Comparison of ENCODE assay signal across 10 cellular contexts in the genomic region with DNA sequence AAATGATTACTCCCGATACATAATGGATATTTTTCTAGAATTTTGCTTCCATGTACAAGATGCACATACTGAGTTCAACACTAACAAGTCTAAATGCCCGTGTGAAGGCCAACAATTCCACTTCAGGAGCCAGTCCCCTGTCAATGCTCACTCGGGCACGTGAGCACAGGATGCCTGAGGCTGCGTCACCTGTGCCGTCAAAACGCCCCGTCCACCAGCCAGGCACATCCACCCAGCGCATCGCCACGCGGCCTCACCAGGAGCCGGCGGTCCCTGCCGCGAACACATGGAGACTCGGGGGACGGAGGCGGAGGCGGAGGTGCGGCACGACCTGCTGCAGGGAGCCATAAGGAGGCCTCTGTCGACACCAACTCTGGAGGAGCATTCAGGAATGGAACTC. TPM values are rescaled to one million over a fixed set of nuclear protein-coding genes. Genes with fewer than 3 reads are reported as not detected.
DNase-seq lines count a peak whose midpoint lies in the region; ATAC-seq and TF ChIP-seq lines count a peak whose summit lies in the region.
"Had no signal": no experiment of that assay in that cellular context is flagged by ENCODE, and none has a peak within 500 bp of the region (broad histone marks: within the 10 kb centered on the region; RNA-seq: fewer than 3 reads in every experiment).

No MANE protein-coding gene starts in this region.

- peak; percentile 61 for DNase-seq in RWPE2 (ENCODE audit: low spot score)
- DNase-seq in islet precursor cell = peak; percentile 52
- DNase-seq in prostate gland (ENCODE audit: low spot score) = no peak
- no peak for DNase-seq in NCI-H2107 (lab: John Stamatoyannopoulos, UW)
- DNase-seq: effector memory CD4-positive, alpha-beta T cell had no signal

- H3K4me1 ChIP-seq in BLaER1 = peaks cover 29% of the 10 kb centered on the region
- H3K4me1 ChIP-seq in RWPE2 (ENCODE audit: insufficient read depth, poor library complexity, severe bottlenecking) = peaks cover 21% of the 10 kb centered on the region
- peaks cover 23% of the 10 kb centered on the region for H3K4me1 ChIP-seq in prostate gland (replicated peaks)

- intact Hi-C loops in prostate gland (cut with DNase I) = no loop called here

- TF ChIP-seq POLR2A in prostate gland (IDR thresholded peaks at IDR 0.05) = no peak

- H4K20me1 ChIP-seq in BLaER1 = peaks cover 99% of the 10 kb centered on the region

- no peak overlapping the region for H3K9ac ChIP-seq in BLaER1
- H3K9ac ChIP-seq: KMS-11 had no signal

- H3K27me3 ChIP-seq in BLaER1 = no peaks in the 10 kb centered on the region
- H3K27me3 ChIP-seq in RWPE2 (ENCODE audit: insufficient read depth, poor library complexity, severe bottlenecking) = no peaks in the 10 kb centered on the region
- H3K27me3 ChIP-seq in prostate gland (replicated peaks; ENCODE audit: insufficient read depth) = no peaks in the 10 kb centered on the region

- H3K27ac ChIP-seq in BLaER1 = no peak overlapping the region
- H3K27ac ChIP-seq in RWPE2 (ENCODE audit: poor library complexity, severe bottlenecking) = no peak overlapping the region
- H3K27ac ChIP-seq in prostate gland = peak overlapping the region; percentile 61 to 65
- H3K27ac ChIP-seq: KMS-11 had no signal

- TF ChIP-seq CTCF in RWPE2 (IDR thresholded peaks at IDR 0.05; ENCODE audit: poor library complexity, severe bottlenecking) = no peak
- no peak for TF ChIP-seq CTCF in prostate gland (IDR thresholded peaks at IDR 0.05)

- peaks cover 61% of the 10 kb centered on the region for H3K36me3 ChIP-seq in BLaER1
- H3K36me3 ChIP-seq in RWPE2 (ENCODE audit: low read depth) = peaks cover 11% of the 10 kb centered on the region
- H3K36me3 ChIP-seq in prostate gland = no peaks in the 10 kb centered on the region

- H3K9me3 ChIP-seq in BLaER1 (no peaks in the 10 kb centered on the region), RWPE2 (ENCODE audit: severe bottlenecking) (no peaks in the 10 kb centered on the region), prostate gland (no peaks in the 10 kb centered on the region)

- ATAC-seq in RWPE2 (ENCODE audit: low read depth) = no peak
- no peak for ATAC-seq in GM19463 (IDR thresholded peaks at IDR 0.05; ENCODE audit: unreplicated experiment)
- ATAC-seq in GM18873 (IDR thresholded peaks at IDR 0.05; ENCODE audit: low FRiP score, unreplicated experiment) = no peak
- ATAC-seq in SK-N-SH treated with all-trans-retinoic acid at 6 μM for 48 hours = no peak

- WGBS in prostate gland = 69% methylated on average over 23 of the region's 23 CpGs

- 0 out of 2 replicates have a peak overlapping the region, but pooled peaks have one; percentile 4 for H3K4me2 ChIP-seq in BLaER1
- H3K4me2 ChIP-seq: KMS-11 had no signal

- no peak overlapping the region for H3K4me3 ChIP-seq in BLaER1
- no peak overlapping the region for H3K4me3 ChIP-seq in RWPE2 (ENCODE audit: severe bottlenecking)
- no peak overlapping the region for H3K4me3 ChIP-seq in prostate gland

TF ChIP-seq in SK-N-SH treated with all-trans-retinoic acid at 6 μM for 48 hours, 23 proteins besides CTCF, POLR2A, EP300 and RAD21:
- TF ChIP-seq PPARA (CRISPR knock-in tag; IDR thresholded peaks at IDR 0.05; ENCODE audit: borderline replicate concordance) = no peak
- TF ChIP-seq, protein P1, sequence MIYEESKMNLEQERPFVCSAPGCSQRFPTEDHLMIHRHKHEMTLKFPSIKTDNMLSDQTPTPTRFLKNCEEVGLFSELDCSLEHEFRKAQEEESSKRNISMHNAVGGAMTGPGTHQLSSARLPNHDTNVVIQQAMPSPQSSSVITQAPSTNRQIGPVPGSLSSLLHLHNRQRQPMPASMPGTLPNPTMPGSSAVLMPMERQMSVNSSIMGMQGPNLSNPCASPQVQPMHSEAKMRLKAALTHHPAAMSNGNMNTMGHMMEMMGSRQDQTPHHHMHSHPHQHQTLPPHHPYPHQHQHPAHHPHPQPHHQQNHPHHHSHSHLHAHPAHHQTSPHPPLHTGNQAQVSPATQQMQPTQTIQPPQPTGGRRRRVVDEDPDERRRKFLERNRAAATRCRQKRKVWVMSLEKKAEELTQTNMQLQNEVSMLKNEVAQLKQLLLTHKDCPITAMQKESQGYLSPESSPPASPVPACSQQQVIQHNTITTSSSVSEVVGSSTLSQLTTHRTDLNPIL (CRISPR knock-in tag; IDR thresholded peaks at IDR 0.05; ENCODE audit: low read depth) = no peak
- TF ChIP-seq ISL1 (CRISPR knock-in tag; IDR thresholded peaks at IDR 0.05) = no peak
- TF ChIP-seq, protein P2, sequence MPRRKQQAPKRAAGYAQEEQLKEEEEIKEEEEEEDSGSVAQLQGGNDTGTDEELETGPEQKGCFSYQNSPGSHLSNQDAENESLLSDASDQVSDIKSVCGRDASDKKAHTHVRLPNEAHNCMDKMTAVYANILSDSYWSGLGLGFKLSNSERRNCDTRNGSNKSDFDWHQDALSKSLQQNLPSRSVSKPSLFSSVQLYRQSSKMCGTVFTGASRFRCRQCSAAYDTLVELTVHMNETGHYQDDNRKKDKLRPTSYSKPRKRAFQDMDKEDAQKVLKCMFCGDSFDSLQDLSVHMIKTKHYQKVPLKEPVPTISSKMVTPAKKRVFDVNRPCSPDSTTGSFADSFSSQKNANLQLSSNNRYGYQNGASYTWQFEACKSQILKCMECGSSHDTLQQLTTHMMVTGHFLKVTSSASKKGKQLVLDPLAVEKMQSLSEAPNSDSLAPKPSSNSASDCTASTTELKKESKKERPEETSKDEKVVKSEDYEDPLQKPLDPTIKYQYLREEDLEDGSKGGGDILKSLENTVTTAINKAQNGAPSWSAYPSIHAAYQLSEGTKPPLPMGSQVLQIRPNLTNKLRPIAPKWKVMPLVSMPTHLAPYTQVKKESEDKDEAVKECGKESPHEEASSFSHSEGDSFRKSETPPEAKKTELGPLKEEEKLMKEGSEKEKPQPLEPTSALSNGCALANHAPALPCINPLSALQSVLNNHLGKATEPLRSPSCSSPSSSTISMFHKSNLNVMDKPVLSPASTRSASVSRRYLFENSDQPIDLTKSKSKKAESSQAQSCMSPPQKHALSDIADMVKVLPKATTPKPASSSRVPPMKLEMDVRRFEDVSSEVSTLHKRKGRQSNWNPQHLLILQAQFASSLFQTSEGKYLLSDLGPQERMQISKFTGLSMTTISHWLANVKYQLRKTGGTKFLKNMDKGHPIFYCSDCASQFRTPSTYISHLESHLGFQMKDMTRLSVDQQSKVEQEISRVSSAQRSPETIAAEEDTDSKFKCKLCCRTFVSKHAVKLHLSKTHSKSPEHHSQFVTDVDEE (CRISPR knock-in tag; IDR thresholded peaks at IDR 0.05) = no peak
- no peak for TF ChIP-seq ARNTL (CRISPR knock-in tag; IDR thresholded peaks at IDR 0.05; ENCODE audit: borderline replicate concordance, low read depth)
- no peak for TF ChIP-seq ZNF8 (CRISPR knock-in tag; IDR thresholded peaks at IDR 0.05)
- no peak for TF ChIP-seq ZFP30 (CRISPR knock-in tag; IDR thresholded peaks at IDR 0.05)
- no peak for TF ChIP-seq RARB (CRISPR knock-in tag; IDR thresholded peaks at IDR 0.05)
- TF ChIP-seq ZC3H10 (CRISPR knock-in tag; IDR thresholded peaks at IDR 0.05) = no peak
- TF ChIP-seq ZFP3 (CRISPR knock-in tag; IDR thresholded peaks at IDR 0.05) = no peak
- TF ChIP-seq CSDC2 (CRISPR knock-in tag; IDR thresholded peaks at IDR 0.05) = no peak

RNA-seq across cellular contexts. Expression of a gene that starts 9.8 kb away (rescaled TPM):
- 100 to 1,000 TPM in 1 of 2 donors, 10 to 100 TPM in 1; 72.8 to 161 TPM for total RNA-seq in prostate gland

Comparison
In these comparisons a context has a peak if more than half of its experiments do, and no peak if none do; other contexts are left out.
1. H3K27ac ChIP-seq: peak in prostate gland (2 of 2); none in BLaER1 (single experiment) and RWPE2 (single experiment).
2. DNase-seq: peak in RWPE2 (single experiment) and islet precursor cell (single experiment); none in prostate gland (single experiment) and NCI-H2107 (single experiment).